In the genomic region with DNA sequence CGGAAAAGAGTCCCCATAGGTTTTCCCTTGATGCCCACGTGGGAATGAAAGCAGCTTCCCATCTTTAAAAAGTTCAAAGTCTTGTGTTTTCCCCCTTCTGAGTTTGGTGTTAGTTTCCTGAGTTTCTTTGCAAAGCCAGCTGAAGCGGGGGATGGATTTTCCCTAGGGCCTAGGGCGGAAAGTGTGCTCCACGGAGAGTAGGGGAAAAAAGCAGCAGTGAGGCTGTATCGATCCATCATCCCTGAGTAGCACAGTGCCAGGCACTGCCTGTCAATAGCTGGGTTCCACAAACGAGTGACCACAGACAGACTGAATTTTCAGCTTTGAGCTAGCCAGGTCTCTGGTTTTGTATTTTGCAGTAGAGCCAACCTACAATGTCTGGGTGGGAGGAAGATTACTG, we compare ENCODE assay signal across 14 cellular contexts. TPM values are rescaled to one million over a fixed set of nuclear protein-coding genes. Genes with fewer than 3 reads are reported as not detected.
A peak's percentile ranks its signal among the peaks of the same experiment; 100 is the strongest.
DNase-seq lines count a peak whose midpoint lies in the region; ATAC-seq and TF ChIP-seq lines count a peak whose summit lies in the region.
"Had no signal": no experiment of that assay in that cellular context is flagged by ENCODE, and none has a peak within 500 bp of the region (broad histone marks: within the 10 kb centered on the region; RNA-seq: fewer than 3 reads in every experiment).

No MANE protein-coding gene starts in this region.

- intact Hi-C loops in left ventricle myocardium inferior (cut with micrococcal nuclease), result no loop called here
- intact Hi-C loops in Right ventricle myocardium superior (cut with DNase I), result no loop called here
- intact Hi-C loops in vagina (cut with DNase I), result no loop called here
- intact Hi-C loops in activated T-helper 1 cell treated with anti-CD3 and anti-CD28 coated beads, Interleukin-12 subunit alpha, Interleukin-12 subunit beta, Interleukin-2, Interleukin-4 antibody, amounts not matched to agents 30 ng/mL and 10 ng/mL and 1 ng/mL, durations not matched to agents 14 hours and 24 hours and 36 hours (cut with micrococcal nuclease), result no loop called here

- no peak overlapping the region for H3K4me3 Mint-ChIP-seq in activated T-helper 1 cell treated with anti-CD3 and anti-CD28 coated beads, Interleukin-12 subunit alpha, Interleukin-12 subunit beta, Interleukin-2, Interleukin-4 antibody, amounts not matched to agents 30 ng/mL and 10 ng/mL and 1 ng/mL, durations not matched to agents 14 hours and 24 hours and 36 hours

- no peaks in the 10 kb centered on the region for H3K9me3 Mint-ChIP-seq in activated T-helper 1 cell treated with anti-CD3 and anti-CD28 coated beads, Interleukin-12 subunit alpha, Interleukin-12 subunit beta, Interleukin-2, Interleukin-4 antibody, amounts not matched to agents 30 ng/mL and 10 ng/mL and 1 ng/mL, durations not matched to agents 14 hours and 24 hours and 36 hours

- H3K4me1 ChIP-seq in left ventricle myocardium inferior (peaks cover 49% of the 10 kb centered on the region), vagina (peaks cover 34% of the 10 kb centered on the region)
- H3K4me1 ChIP-seq: A549, foreskin keratinocyte, parathyroid adenoma had no signal

- H3K9me3 ChIP-seq in left ventricle myocardium inferior (replicated peaks), result no peaks in the 10 kb centered on the region
- no peaks in the 10 kb centered on the region for H3K9me3 ChIP-seq in vagina
- H3K9me3 ChIP-seq: A549 had no signal

- TF ChIP-seq POLR2A in vagina (IDR thresholded peaks at IDR 0.05) (no peak), erythroblast (IDR thresholded peaks at IDR 0.05; ENCODE audit: low read length) (no peak)

- H3K4me3 ChIP-seq in left ventricle myocardium inferior, result peak overlapping the region; percentile 78
- H3K4me3 ChIP-seq in retinal pigment epithelial cell (ENCODE audit: low read length), result peak overlapping the region; percentile 88
- H3K4me3 ChIP-seq in vagina, result peak overlapping the region; percentile 58 to 62
- H3K4me3 ChIP-seq: A549 had no signal

- no peak for TF ChIP-seq CTCF in left ventricle myocardium inferior (IDR thresholded peaks at IDR 0.05; ENCODE audit: borderline replicate concordance)
- TF ChIP-seq CTCF in retinal pigment epithelial cell (conservative IDR thresholded peaks at IDR 0.05; ENCODE audit: low read depth, low read length), result no peak
- no peak for TF ChIP-seq CTCF in vagina (IDR thresholded peaks at IDR 0.05)

- no peak for ATAC-seq in Right ventricle myocardium superior (ENCODE audit: poor library complexity)
- ATAC-seq: A549, foreskin keratinocyte had no signal

- no peaks in the 10 kb centered on the region for H3K4me1 Mint-ChIP-seq in activated T-helper 1 cell treated with anti-CD3 and anti-CD28 coated beads, Interleukin-12 subunit alpha, Interleukin-12 subunit beta, Interleukin-2, Interleukin-4 antibody, amounts not matched to agents 30 ng/mL and 10 ng/mL and 1 ng/mL, durations not matched to agents 14 hours and 24 hours and 36 hours (ENCODE audit: low read depth)

- H3K27me3 Mint-ChIP-seq in activated T-helper 1 cell treated with anti-CD3 and anti-CD28 coated beads, Interleukin-12 subunit alpha, Interleukin-12 subunit beta, Interleukin-2, Interleukin-4 antibody, amounts not matched to agents 30 ng/mL and 10 ng/mL and 1 ng/mL, durations not matched to agents 14 hours and 24 hours and 36 hours (ENCODE audit: insufficient read depth), result peaks cover 46% of the 10 kb centered on the region

- DNase-seq in left ventricle myocardium inferior (no peak), Right ventricle myocardium superior (no peak), retinal pigment epithelial cell (ENCODE audit: low read depth) (no peak), vagina (ENCODE audit: extremely low spot score in 2 of 2) (peak in 1 of 2 donors; percentile 72), SIG-M5 treated with dmso at 0.1 percent for 504 hours (lab: John Stamatoyannopoulos, UW; ENCODE audit: unreplicated experiment) (no peak), erythroblast (lab: John Stamatoyannopoulos, UW) (no peak)
- no peak for DNase-seq in activated T-helper 1 cell treated with anti-CD3 and anti-CD28 coated beads, Interleukin-12 subunit alpha, Interleukin-12 subunit beta, Interleukin-2, Interleukin-4 antibody, amounts not matched to agents 30 ng/mL and 10 ng/mL and 1 ng/mL, durations not matched to agents 14 hours and 24 hours and 36 hours (ENCODE audit: low spot score)
- DNase-seq: activated CD4-positive, alpha-beta T cell treated with anti-CD3 and anti-CD28 coated beads, Interleukin-2, amount 50 U/mL, for 1 hour; foreskin keratinocyte; OCI-M1 had no signal

- no peaks in the 10 kb centered on the region for H3K36me3 ChIP-seq in left ventricle myocardium inferior
- H3K36me3 ChIP-seq in vagina, result no peaks in the 10 kb centered on the region

- H3K27ac Mint-ChIP-seq in activated T-helper 1 cell treated with anti-CD3 and anti-CD28 coated beads, Interleukin-12 subunit alpha, Interleukin-12 subunit beta, Interleukin-2, Interleukin-4 antibody, amounts not matched to agents 30 ng/mL and 10 ng/mL and 1 ng/mL, durations not matched to agents 14 hours and 24 hours and 36 hours, result no peak overlapping the region

- H3K27ac ChIP-seq in left ventricle myocardium inferior (replicated peaks), result peak overlapping the region; percentile 82
- H3K27ac ChIP-seq in layer of hippocampus (ENCODE audit: low read depth, low read length), result peak overlapping the region; percentile 90
- H3K27ac ChIP-seq in vagina, result peak overlapping the region; percentile 81
- H3K27ac ChIP-seq: A549, foreskin keratinocyte, parathyroid adenoma had no signal

- H3K27me3 ChIP-seq in left ventricle myocardium inferior (ENCODE audit: low read depth), result peaks cover 34% of the 10 kb centered on the region
- no peaks in the 10 kb centered on the region for H3K27me3 ChIP-seq in layer of hippocampus (ENCODE audit: control insufficient read depth, insufficient read depth, low read length)
- no peaks in the 10 kb centered on the region for H3K27me3 ChIP-seq in vagina

- H3K36me3 Mint-ChIP-seq in activated T-helper 1 cell treated with anti-CD3 and anti-CD28 coated beads, Interleukin-12 subunit alpha, Interleukin-12 subunit beta, Interleukin-2, Interleukin-4 antibody, amounts not matched to agents 30 ng/mL and 10 ng/mL and 1 ng/mL, durations not matched to agents 14 hours and 24 hours and 36 hours (ENCODE audit: low read depth), result no peaks in the 10 kb centered on the region

RNA-seq across cellular contexts. Expression of gene DAAM2, which starts 1.4 kb away (rescaled TPM):
- 19.1 TPM for total RNA-seq in left ventricle myocardium inferior
- 13.0 TPM for total RNA-seq in Right ventricle myocardium superior
- 22.1 TPM for total RNA-seq in vagina
- total RNA-seq in activated T-helper 1 cell treated with anti-CD3 and anti-CD28 coated beads, Interleukin-12 subunit alpha, Interleukin-12 subunit beta, Interleukin-2, Interleukin-4 antibody, amounts not matched to agents 30 ng/mL and 10 ng/mL and 1 ng/mL, durations not matched to agents 14 hours and 24 hours and 36 hours, result not detected in 2 replicates
- total RNA-seq: T-helper 1 cell treated with Interleukin-12 subunit alpha and Interleukin-12 subunit beta and Interleukin-4 antibody, amounts not matched to agents 30 ng/mL and 1 ng/mL, for 36 hours had no signal

Comparison
In these comparisons a context has a peak if more than half of its experiments do, and no peak if none do; other contexts are left out.
1. RNA of gene DAAM2, which starts 1.4 kb away (total RNA-seq): 22.1 TPM in vagina (single experiment), 19.1 TPM in left ventricle myocardium inferior (single experiment) and 13.0 TPM in Right ventricle myocardium superior (single experiment); not detected in activated T-helper 1 cell treated with anti-CD3 and anti-CD28 coated beads, Interleukin-12 subunit alpha, Interleukin-12 subunit beta, Interleukin-2, Interleukin-4 antibody, amounts not matched to agents 30 ng/mL and 10 ng/mL and 1 ng/mL, durations not matched to agents 14 hours and 24 hours and 36 hours; every median in the first group is over 10 times any median in the second.
2. Peak in every context shown above with its lines, with median percentiles within 50 percentile points of each other: H3K27ac ChIP-seq and H3K4me3 ChIP-seq.